Comparison of ENCODE assay signal across 1 cellular context in the genomic region with DNA sequence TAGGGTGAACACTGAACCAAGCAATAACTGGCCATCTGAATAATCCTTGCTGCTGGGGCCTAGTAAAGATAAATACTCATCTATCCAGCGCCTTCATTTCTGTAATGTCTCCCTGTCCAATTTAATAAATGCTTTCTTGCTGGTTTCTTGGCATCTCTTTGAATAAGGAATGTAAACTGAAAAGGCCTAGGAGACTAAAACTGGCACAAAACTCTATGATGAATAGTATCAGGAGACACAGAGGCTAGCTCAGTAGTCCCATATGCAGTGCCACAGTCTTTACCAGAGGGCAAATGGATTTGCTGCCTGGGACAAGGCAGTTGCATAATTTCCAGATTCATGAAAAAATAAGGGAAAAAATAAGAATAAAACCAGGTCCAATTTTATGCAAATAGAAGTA.
TF ChIP-seq lines count a peak whose summit lies in the region.

No MANE protein-coding gene starts in this region.

TF ChIP-seq in IMR-90, 13 proteins besides CTCF, POLR2A, EP300 and RAD21 (continued from another document):
- TF ChIP-seq CEBPB (IDR thresholded peaks at IDR 0.05; ENCODE audit: low read depth, low read length) (no peak), RFX5 (IDR thresholded peaks at IDR 0.05; ENCODE audit: low read depth, low read length) (no peak), SMC3 (IDR thresholded peaks at IDR 0.05; ENCODE audit: low read depth, low read length) (no peak), CHD1 (IDR thresholded peaks at IDR 0.05; ENCODE audit: low read depth, low read length) (no peak), MAFK (IDR thresholded peaks at IDR 0.05; ENCODE audit: low read depth, low read length) (no peak), MAZ (IDR thresholded peaks at IDR 0.05; ENCODE audit: borderline replicate concordance, low read depth, low read length) (no peak), NFE2L2 (IDR thresholded peaks at IDR 0.05; ENCODE audit: low read depth, low read length) (no peak), MXI1 (IDR thresholded peaks at IDR 0.05; ENCODE audit: borderline replicate concordance, low read depth, low read length) (no peak), RCOR1 (IDR thresholded peaks at IDR 0.05; ENCODE audit: insufficient replicate concordance, low read length) (no peak), BHLHE40 (IDR thresholded peaks at IDR 0.05; ENCODE audit: low read depth, low read length) (no peak)
